In genomic region chr12:15754233-15754632, GRCh38 we compare ENCODE assay signal across 19 cellular contexts. TPM values are rescaled to one million over a fixed set of nuclear protein-coding genes. Genes with fewer than 3 reads are reported as not detected.
A peak's percentile ranks its signal among the peaks of the same experiment; 100 is the strongest.
DNase-seq lines count a peak whose midpoint lies in the region; ATAC-seq and TF ChIP-seq lines count a peak whose summit lies in the region.
"Had no signal": no experiment of that assay in that cellular context is flagged by ENCODE, and none has a peak within 500 bp of the region (broad histone marks: within the 10 kb centered on the region; RNA-seq: fewer than 3 reads in every experiment).

No MANE protein-coding gene starts in this region.

- H3K4me3 ChIP-seq in fibroblast of pulmonary artery (replicated peaks; ENCODE audit: low read depth, low read length): no peak overlapping the region
- no peak overlapping the region for H3K4me3 ChIP-seq in skeletal muscle satellite cell (ENCODE audit: low read length)

- no peaks in the 10 kb centered on the region for H3K9me3 ChIP-seq in skeletal muscle satellite cell (replicated peaks; ENCODE audit: low read length)

- no peak for TF ChIP-seq CTCF in fibroblast of pulmonary artery (IDR thresholded peaks at IDR 0.05; ENCODE audit: low read length, missing control alignments)

- DNase-seq in COLO829 (ENCODE audit: low spot score): peak; percentile 92
- DNase-seq in astrocyte of the hippocampus (ENCODE audit: low read depth, low spot score): peak; percentile 65
- peak; percentile 29 for DNase-seq in fibroblast of pulmonary artery (ENCODE audit: low read depth)
- DNase-seq in cortex of kidney (lab: John Stamatoyannopoulos, UW): no peak
- no peak for DNase-seq in NCI-H345 (lab: John Stamatoyannopoulos, UW)
- DNase-seq: activated CD4-positive, alpha-beta T cell treated with anti-CD3 and anti-CD28 coated beads for 36 hours; activated naive CD8-positive, alpha-beta T cell treated with anti-CD3 and anti-CD28 coated beads, Interleukin-2, amount 10 ng/mL, durations not matched to agents 7 days and 5 days; CD4-positive, alpha-beta memory T cell; head of caudate nucleus; NCI-H187; NCI-H774; SHP77; stimulated activated CD4-positive, alpha-beta T cell treated with anti-CD3 and anti-CD28 coated beads, Interleukin-12 subunit alpha, Interleukin-12 subunit beta, amount 100 ng/mL, for 4 hours; stimulated activated CD8-positive, alpha-beta memory T cell treated with anti-CD3 and anti-CD28 coated beads, Interleukin-4, amount 100 ng/mL, for 48 hours; T-helper 1 cell had no signal

- ATAC-seq in HG02798 (IDR thresholded peaks at IDR 0.05; ENCODE audit: poor library complexity, unreplicated experiment) (no peak), HG03439 (IDR thresholded peaks at IDR 0.05; ENCODE audit: unreplicated experiment) (no peak)
- ATAC-seq: activated CD4-positive, alpha-beta T cell treated with anti-CD3 and anti-CD28 coated beads for 36 hours had no signal

- peaks cover 15% of the 10 kb centered on the region for H3K36me3 ChIP-seq in skeletal muscle satellite cell (ENCODE audit: insufficient read depth, low read length)

- H3K4me1 ChIP-seq in skeletal muscle satellite cell (ENCODE audit: control insufficient read depth, insufficient read depth, low read length): peaks cover 94% of the 10 kb centered on the region

- H3K27me3 ChIP-seq in skeletal muscle satellite cell (ENCODE audit: control insufficient read depth, insufficient read depth, low read length): no peaks in the 10 kb centered on the region

- H3K9ac ChIP-seq in skeletal muscle satellite cell (ENCODE audit: low read depth, low read length): peak overlapping the region; percentile 15
- H3K9ac ChIP-seq: KMS-11 had no signal

- H3K4me2 ChIP-seq in skeletal muscle satellite cell (ENCODE audit: low read length): peak overlapping the region; percentile 7
- H3K4me2 ChIP-seq: KMS-11 had no signal

RNA-seq across cellular contexts. Expression of gene EPS8, which starts 35.0 kb away (rescaled TPM):
- 159 and 170 TPM in 2 replicates for total RNA-seq in skeletal muscle satellite cell (2012; rRNA removed)

Comparison
In these comparisons a context has a peak if more than half of its experiments do, and no peak if none do; other contexts are left out.
1. DNase-seq: peak in COLO829 (single experiment), astrocyte of the hippocampus (single experiment) and fibroblast of pulmonary artery (single experiment); none in cortex of kidney (single experiment) and NCI-H345 (single experiment).